In genomic region chr20:42392417-42392816, GRCh38 we compare ENCODE assay signal across 17 cellular contexts.
"Had no signal": no experiment of that assay in that cellular context is flagged by ENCODE, and none has a peak within 500 bp of the region (broad histone marks: within the 10 kb centered on the region; RNA-seq: fewer than 3 reads in every experiment).

No MANE protein-coding gene starts in this region.

- H3K36me3 ChIP-seq: cardiac muscle cell, neutrophil, prostate gland, thoracic aorta had no signal

- DNase-seq: activated CD4-positive, alpha-beta memory T cell treated with anti-CD3 and anti-CD28 coated beads for 36 hours; activated CD4-positive, alpha-beta T cell treated with anti-CD3 and anti-CD28 coated beads for 1 hour; activated gamma-delta T cell; activated T-cell treated with anti-CD3 and anti-CD28 coated beads, Interleukin-2, amount 50 U/mL, for 48 hours; foreskin keratinocyte; kidney; naive B cell; stimulated activated CD4-positive, alpha-beta T cell treated with anti-CD3 and anti-CD28 coated beads, Interleukin-4, amount 100 ng/mL, for 1 hour; stimulated activated CD8-positive, alpha-beta memory T cell treated with anti-CD3 and anti-CD28 coated beads, Interleukin-4, amount 100 ng/mL, for 48 hours; stimulated activated naive CD8-positive, alpha-beta T cell treated with anti-CD3 and anti-CD28 coated beads, Interleukin-15, amount 100 ng/mL, for 72 hours had no signal

- H3K36me3 Mint-ChIP-seq: activated CD4-positive, alpha-beta memory T cell treated with anti-CD3 and anti-CD28 coated beads for 36 hours; naive B cell had no signal

- H3K27ac ChIP-seq: cardiac muscle cell, foreskin keratinocyte, neutrophil, prostate gland, thoracic aorta had no signal

- ATAC-seq: foreskin keratinocyte; stimulated activated naive CD8-positive, alpha-beta T cell treated with anti-CD3 and anti-CD28 coated beads, Interleukin-15, amount 100 ng/mL, for 72 hours had no signal

- H3K27me3 Mint-ChIP-seq: activated CD4-positive, alpha-beta memory T cell treated with anti-CD3 and anti-CD28 coated beads for 36 hours; naive B cell; stimulated activated naive CD8-positive, alpha-beta T cell treated with anti-CD3 and anti-CD28 coated beads, Interleukin-15, amount 100 ng/mL, for 72 hours had no signal

- H3K4me1 ChIP-seq: foreskin keratinocyte, prostate gland had no signal

- H3K9me3 ChIP-seq: neutrophil, prostate gland, thoracic aorta had no signal

- H3K4me3 Mint-ChIP-seq: activated CD4-positive, alpha-beta memory T cell treated with anti-CD3 and anti-CD28 coated beads for 36 hours; naive B cell; stimulated activated naive CD8-positive, alpha-beta T cell treated with anti-CD3 and anti-CD28 coated beads, Interleukin-15, amount 100 ng/mL, for 72 hours; T-helper 2 cell treated with Interferon-gamma antibody and Interleukin-4, amounts not matched to agents 5 μg/mL and 100 μg/mL, for 36 hours had no signal

- H3K4me1 Mint-ChIP-seq: naive B cell; stimulated activated naive CD8-positive, alpha-beta T cell treated with anti-CD3 and anti-CD28 coated beads, Interleukin-15, amount 100 ng/mL, for 72 hours had no signal

- FAIRE-seq: astrocyte, colon, kidney had no signal

- H3K4me3 ChIP-seq: cardiac muscle cell, prostate gland, thoracic aorta had no signal

- H3K9me3 Mint-ChIP-seq: stimulated activated naive CD8-positive, alpha-beta T cell treated with anti-CD3 and anti-CD28 coated beads, Interleukin-15, amount 100 ng/mL, for 72 hours had no signal

- H3K27me3 ChIP-seq: cardiac muscle cell, foreskin keratinocyte, neutrophil had no signal
